ENCODE assay signal across 10 cellular contexts in the genomic region with DNA sequence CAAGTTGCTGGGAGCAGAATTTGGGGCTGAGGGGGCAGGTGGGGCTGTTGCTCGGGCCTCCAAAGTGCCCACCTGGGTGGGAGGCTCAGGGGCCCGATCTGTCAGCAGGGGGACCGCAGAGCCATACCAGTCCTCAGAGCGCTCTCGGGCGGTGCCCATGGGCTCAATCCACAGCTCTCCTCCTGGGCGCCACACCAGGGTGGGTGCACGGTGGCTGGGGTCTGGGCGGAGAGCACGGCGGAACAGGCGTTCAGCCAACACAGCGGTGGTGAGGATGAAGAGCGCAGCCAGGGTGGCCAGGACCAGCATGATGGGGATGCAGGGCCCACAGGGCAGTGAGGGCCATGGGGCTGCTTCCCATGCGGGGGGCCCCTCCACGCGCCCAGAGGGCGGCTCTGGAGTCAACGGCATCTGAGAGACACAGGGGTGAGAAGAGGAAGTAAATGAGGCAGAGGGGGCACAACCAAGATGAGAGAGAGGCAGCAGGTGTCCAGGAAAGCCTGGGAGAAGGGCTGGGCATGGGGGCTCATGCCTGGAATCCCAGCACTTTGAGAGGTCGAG. TPM values are rescaled to one million over a fixed set of nuclear protein-coding genes. Genes with fewer than 3 reads are reported as not detected.
DNase-seq lines count a peak whose midpoint lies in the region; ATAC-seq and TF ChIP-seq lines count a peak whose summit lies in the region.
"Had no signal": no experiment of that assay in that cellular context is flagged by ENCODE, and none has a peak within 500 bp of the region (broad histone marks: within the 10 kb centered on the region; RNA-seq: fewer than 3 reads in every experiment).

No MANE protein-coding gene starts in this region.

- POLR2A ChIA-PET in activated CD4-positive, alpha-beta memory T cell treated with anti-CD3 and anti-CD28 coated beads for 36 hours (lab: Charles Lee) = interaction anchor here (1.0 to 3.5 kb wide), 4 partner anchors 10 to 68 kb away, joined by 3 to 17 read pairs (median 10); partner anchors contain the start of genes KIF22 and PRRT2
- POLR2A ChIA-PET in RWPE1 (lab: Yijun Ruan, JAX; ENCODE audit: low non-redundant PET) = no interaction called here

- no peaks in the 10 kb centered on the region for H3K9me3 Mint-ChIP-seq in activated CD4-positive, alpha-beta memory T cell treated with anti-CD3 and anti-CD28 coated beads for 36 hours

- H3K4me3 Mint-ChIP-seq in activated CD4-positive, alpha-beta memory T cell treated with anti-CD3 and anti-CD28 coated beads for 36 hours = peak overlapping the region; percentile 97

- no peak for ATAC-seq in GM21825 (IDR thresholded peaks at IDR 0.05; ENCODE audit: unreplicated experiment)

- no peaks in the 10 kb centered on the region for H3K36me3 ChIP-seq in testis (ENCODE audit: low read depth, missing control alignments)

- H3K27ac ChIP-seq in testis (no peak overlapping the region), RWPE1 (no peak overlapping the region)

- peak overlapping the region; percentile 98 for H3K27ac Mint-ChIP-seq in activated CD4-positive, alpha-beta memory T cell treated with anti-CD3 and anti-CD28 coated beads for 36 hours

- peak; percentile 7 for DNase-seq in stimulated activated CD4-positive, alpha-beta T cell treated with anti-CD3 and anti-CD28 coated beads, Interleukin-4, amount 100 ng/mL, for 1 hour
- no peak for DNase-seq in stimulated activated CD4-positive, alpha-beta T cell treated with anti-CD3 and anti-CD28 coated beads, Interleukin-4, amount 100 ng/mL, for 4 hours
- DNase-seq in activated CD4-positive, alpha-beta memory T cell treated with anti-CD3 and anti-CD28 coated beads for 36 hours = no peak
- DNase-seq in testis = no peak
- no peak for DNase-seq in RWPE1 (ENCODE audit: low spot score)
- no peak for DNase-seq in stimulated activated CD4-positive, alpha-beta T cell treated with anti-CD3 and anti-CD28 coated beads, Interleukin-12 subunit alpha, Interleukin-12 subunit beta, amount 100 ng/mL, for 4 hours

- H3K4me1 ChIP-seq in mononuclear cell (ENCODE audit: insufficient read depth, low read length) (peaks cover 89% of the 10 kb centered on the region), testis (no peaks in the 10 kb centered on the region)

- H3K4me1 Mint-ChIP-seq in activated CD4-positive, alpha-beta memory T cell treated with anti-CD3 and anti-CD28 coated beads for 36 hours (ENCODE audit: low read depth) = peaks cover 73% of the 10 kb centered on the region

- H3K9me3 ChIP-seq in mononuclear cell (ENCODE audit: low read depth, low read length) = no peaks in the 10 kb centered on the region
- H3K9me3 ChIP-seq in testis = no peaks in the 10 kb centered on the region

- H3K4me3 ChIP-seq in mononuclear cell (ENCODE audit: low read length) (peak overlapping the region; percentile 90), testis (no peak overlapping the region)

- H3K27me3 ChIP-seq in mononuclear cell (ENCODE audit: insufficient read depth, low read length) (no peaks in the 10 kb centered on the region), testis (no peaks in the 10 kb centered on the region)

- CTCF ChIA-PET in activated CD4-positive, alpha-beta memory T cell treated with anti-CD3 and anti-CD28 coated beads for 36 hours (lab: Charles Lee) = interaction anchor here (0.9 to 3.1 kb wide), 4 partner anchors 41 to 46 kb away, joined by 3 to 21 read pairs (median 10); partner anchors contain the start of gene KIF22
- CTCF ChIA-PET in RWPE1 (lab: Yijun Ruan, JAX) = no interaction called here

- peaks cover 34% of the 10 kb centered on the region for H3K36me3 Mint-ChIP-seq in activated CD4-positive, alpha-beta memory T cell treated with anti-CD3 and anti-CD28 coated beads for 36 hours

- TF ChIP-seq CTCF in testis (IDR thresholded peaks at IDR 0.05) (no peak), RWPE1 (conservative IDR thresholded peaks at IDR 0.05; ENCODE audit: low read depth) (no peak)

- TF ChIP-seq POLR2A in testis (IDR thresholded peaks at IDR 0.05) = no peak

- intact Hi-C loops in activated CD4-positive, alpha-beta memory T cell treated with anti-CD3 and anti-CD28 coated beads for 36 hours (cut with micrococcal nuclease) = loop anchor here (1.0 to 5.0 kb wide), 3 partner anchors 12 to 46 kb away; partner anchors contain the start of gene KIF22
- intact Hi-C loops in testis (cut with DNase I; ENCODE audit: low total_unique reads) = no loop called here

- no peaks in the 10 kb centered on the region for H3K27me3 Mint-ChIP-seq in activated CD4-positive, alpha-beta memory T cell treated with anti-CD3 and anti-CD28 coated beads for 36 hours

- WGBS in testis, 2 donors = 84 to 85% methylated on average over 6 to 20 of the region's 20 CpGs

RNA-seq across cellular contexts. Expression of gene C16orf54, which starts 1.2 kb away (rescaled TPM):
- total RNA-seq in activated CD4-positive, alpha-beta memory T cell treated with anti-CD3 and anti-CD28 coated beads for 36 hours = 10 to 100 TPM; 25.2 to 26.2 TPM
- total RNA-seq in mononuclear cell (87.9 TPM), testis (under 1 TPM; 0.31 to 0.79 TPM)
- 1.1 TPM for polyA plus RNA-seq in testis (ENCODE audit: insufficient read depth, low read depth, low replicate concordance)
- total RNA-seq: kidney epithelial cell, osteocyte had no signal

RNA-seq across cellular contexts. Expression of gene ZG16, which starts 33.4 kb away (rescaled TPM):
- total RNA-seq in activated CD4-positive, alpha-beta memory T cell treated with anti-CD3 and anti-CD28 coated beads for 36 hours = not detected
- total RNA-seq in mononuclear cell (not detected), testis (under 1 TPM in 1 of 2 donors, not detected in 1; 0.12 TPM)
- not detected for polyA plus RNA-seq in testis (ENCODE audit: insufficient read depth, low read depth, low replicate concordance)
- total RNA-seq: kidney epithelial cell, osteocyte had no signal

RNA-seq across cellular contexts. Expression of gene KIF22, which starts 45.9 kb away (rescaled TPM):
- total RNA-seq in activated CD4-positive, alpha-beta memory T cell treated with anti-CD3 and anti-CD28 coated beads for 36 hours = 100 to 1,000 TPM; 174 to 180 TPM
- total RNA-seq in mononuclear cell (78.5 TPM), testis (10 to 100 TPM; 79.8 to 85.1 TPM)
- polyA plus RNA-seq in testis (ENCODE audit: insufficient read depth, low read depth, low replicate concordance) = 69.6 TPM

Comparison
In these comparisons a context has a peak if more than half of its experiments do, and no peak if none do; other contexts are left out.
1. RNA of gene C16orf54, which starts 1.2 kb away (total RNA-seq): 87.9 TPM in mononuclear cell (single experiment) and 25.2 to 26.2 TPM in activated CD4-positive, alpha-beta memory T cell treated with anti-CD3 and anti-CD28 coated beads for 36 hours; 0.31 to 0.79 TPM in testis; every median in the first group is over 10 times any median in the second.